In genomic region chr2:28393115-28393836, GRCh38 we compare ENCODE assay signal across 8 cellular contexts. TPM values are rescaled to one million over a fixed set of nuclear protein-coding genes. Genes with fewer than 3 reads are reported as not detected.
DNase-seq lines count a peak whose midpoint lies in the region; ATAC-seq and TF ChIP-seq lines count a peak whose summit lies in the region.

No MANE protein-coding gene starts in this region.

- no peak for ATAC-seq in GM21825 (IDR thresholded peaks at IDR 0.05; ENCODE audit: unreplicated experiment)

- peak; percentile 41 to 71 for TF ChIP-seq POLR2A in suprapubic skin (IDR thresholded peaks at IDR 0.05)

- H3K9ac ChIP-seq in muscle layer of colon (ENCODE audit: low read length), result peak overlapping the region; percentile 89

- 0% methylated on average over 54 of the region's 81 CpGs for whole genome bisulfite sequencing in suprapubic skin

- H3K4me1 ChIP-seq in muscle layer of colon (ENCODE audit: insufficient read depth, low read length), result peaks cover 21% of the 10 kb centered on the region
- H3K4me1 ChIP-seq in suprapubic skin, result peaks cover 36% of the 10 kb centered on the region

- no peak for TF ChIP-seq EP300 in suprapubic skin (IDR thresholded peaks at IDR 0.05)

- H3K4me3 ChIP-seq in GM06990 (replicated peaks; ENCODE audit: low read depth, low read length) (peak overlapping the region; percentile 72), epithelial cell of proximal tubule (ENCODE audit: low read depth, low read length) (peak overlapping the region; percentile 77), muscle layer of colon (ENCODE audit: low read depth in 1 of 2, low read length in 2 of 2) (peak overlapping the region; percentile 89 to 96), suprapubic skin (peak overlapping the region; percentile 97)

- no peaks in the 10 kb centered on the region; the same call in 1 of the 2 replicates for H3K27me3 ChIP-seq in GM06990 (replicated peaks; ENCODE audit: control insufficient read depth, insufficient read depth, low read length)
- no peaks in the 10 kb centered on the region for H3K27me3 ChIP-seq in muscle layer of colon (ENCODE audit: control insufficient read depth in 1 of 2, insufficient read depth in 2 of 2, low read length in 2 of 2)
- no peaks in the 10 kb centered on the region for H3K27me3 ChIP-seq in suprapubic skin

- H3K9me3 ChIP-seq in muscle layer of colon (ENCODE audit: low read length) (no peaks in the 10 kb centered on the region), suprapubic skin (no peaks in the 10 kb centered on the region)

- H3K27ac ChIP-seq in muscle layer of colon (ENCODE audit: low read depth, low read length) (peak overlapping the region; percentile 99), suprapubic skin (peak overlapping the region; percentile 99)

- no peak for TF ChIP-seq CTCF in GM06990 (IDR thresholded peaks at IDR 0.05; ENCODE audit: insufficient read depth, low read length, poor library complexity, severe bottlenecking)
- no peak for TF ChIP-seq CTCF in epithelial cell of proximal tubule (conservative IDR thresholded peaks at IDR 0.05; ENCODE audit: low read depth, low read length)
- no peak for TF ChIP-seq CTCF in suprapubic skin (IDR thresholded peaks at IDR 0.05)

- no peaks in the 10 kb centered on the region for H3K36me3 ChIP-seq in GM06990 (ENCODE audit: control insufficient read depth, insufficient read depth, low read length)
- no peaks in the 10 kb centered on the region for H3K36me3 ChIP-seq in muscle layer of colon (ENCODE audit: insufficient read depth, low read length)
- peaks cover 3% of the 10 kb centered on the region for H3K36me3 ChIP-seq in suprapubic skin

- peak; percentile 58 for DNase-seq in GM06990 (ENCODE audit: extremely low read depth, insufficient read length)
- peak; percentile 65 for DNase-seq in NCI-H146 (lab: John Stamatoyannopoulos, UW)
- peak; percentile 43 for DNase-seq in activated T-cell treated with anti-CD3 and anti-CD28 coated beads for 24 hours (ENCODE audit: low read depth)
- DNase-seq in epithelial cell of proximal tubule (ENCODE audit: low read depth), result no peak
- no peak for DNase-seq in suprapubic skin (ENCODE audit: low spot score in 2 of 2)
- no peak for DNase-seq in H4 (ENCODE audit: low spot score)

RNA-seq across cellular contexts. Expression of gene FOSL2, which starts 0.6 kb away (rescaled TPM):
- total RNA-seq in epithelial cell of proximal tubule (91.8 and 103 TPM in 2 replicates), suprapubic skin (100 to 1,000 TPM; 298 to 370 (median 337) TPM)
- total RNA-seq in H4 (2014; rRNA removed; shearing (Covaris generic)), result 11.1 and 13.2 TPM in 2 replicates

Comparison
In these comparisons a context has a peak if more than half of its experiments do, and no peak if none do; other contexts are left out.
1. DNase-seq: peak in GM06990 (single experiment), NCI-H146 (single experiment) and activated T-cell treated with anti-CD3 and anti-CD28 coated beads for 24 hours (single experiment); none in epithelial cell of proximal tubule (single experiment), suprapubic skin (0 of 2) and H4 (single experiment).
2. Peak in every context shown above with its lines, with median percentiles within 50 percentile points of each other: H3K4me3 ChIP-seq.